7 cellular contexts compared by ENCODE assay signal in the genomic region with DNA sequence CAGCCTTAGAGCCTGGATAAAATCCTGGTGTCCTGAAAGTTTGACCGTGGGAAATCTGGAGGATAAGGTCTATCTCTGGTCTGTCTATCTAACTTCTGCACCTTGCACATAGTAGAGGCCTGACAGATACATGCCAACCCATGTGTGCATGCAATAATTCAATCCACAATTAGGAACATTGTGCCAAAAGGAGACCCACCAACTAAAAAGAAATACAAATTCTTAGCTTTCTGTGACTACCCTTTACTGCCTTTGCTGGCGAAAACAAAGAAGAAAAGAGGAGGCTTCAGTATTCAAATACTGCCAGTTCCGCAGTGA. TPM values are rescaled to one million over a fixed set of nuclear protein-coding genes. Genes with fewer than 3 reads are reported as not detected.
DNase-seq lines count a peak whose midpoint lies in the region; ATAC-seq and TF ChIP-seq lines count a peak whose summit lies in the region.

No MANE protein-coding gene starts in this region.

- POLR2A ChIA-PET in activated B cell treated with CpG ODN at 0.5 μM for 24 hours (lab: Charles Lee) = interaction anchor here (0.6 to 2.9 kb wide), 13 partner anchors 9 to 1309 kb away, joined by 3 to 22 read pairs (median 3); a partner anchor contains a TSS

- H3K27ac ChIP-seq in right atrium auricular region = peak overlapping the region; percentile 93 to 94

- H3K4me3 Mint-ChIP-seq in HFFc6 (peak overlapping the region; percentile 97), activated B cell treated with CpG ODN at 0.5 μM for 24 hours (peak overlapping the region; percentile 93)
- H3K4me3 Mint-ChIP-seq in stimulated activated effector memory CD8-positive, alpha-beta T cell treated with anti-CD3 and anti-CD28 coated beads, Interleukin-12 subunit alpha, Interleukin-12 subunit beta, amount 100 ng/mL, for 72 hours = peak overlapping the region; percentile 97

- H3K9me3 Mint-ChIP-seq in HFFc6 = no peaks in the 10 kb centered on the region
- no peaks in the 10 kb centered on the region for H3K9me3 Mint-ChIP-seq in activated B cell treated with CpG ODN at 0.5 μM for 24 hours
- H3K9me3 Mint-ChIP-seq in stimulated activated effector memory CD8-positive, alpha-beta T cell treated with anti-CD3 and anti-CD28 coated beads, Interleukin-12 subunit alpha, Interleukin-12 subunit beta, amount 100 ng/mL, for 72 hours = no peaks in the 10 kb centered on the region

- H3K27me3 ChIP-seq in right atrium auricular region = no peaks in the 10 kb centered on the region

- TF ChIP-seq CTCF in HFFc6 (IDR thresholded peaks at IDR 0.05) = no peak
- TF ChIP-seq CTCF in activated B cell treated with CpG ODN at 0.5 μM for 24 hours (IDR thresholded peaks at IDR 0.05) = no peak
- TF ChIP-seq CTCF in right atrium auricular region (IDR thresholded peaks at IDR 0.05) = no peak

- CTCF ChIA-PET in activated B cell treated with CpG ODN at 0.5 μM for 24 hours (lab: Charles Lee) = interaction anchor here (1.4 kb wide), 1 partner anchor 285 kb away, joined by 4 read pairs; no protein-coding TSS in a partner anchor

- peaks cover 7% of the 10 kb centered on the region; the same call in 1 of the 2 replicates for H3K27me3 Mint-ChIP-seq in HFFc6 (ENCODE audit: insufficient read depth)
- peaks cover 15% of the 10 kb centered on the region for H3K27me3 Mint-ChIP-seq in activated B cell treated with CpG ODN at 0.5 μM for 24 hours

- peaks cover 0 to 24% of the 10 kb centered on the region in 2 donors for H3K4me1 ChIP-seq in right atrium auricular region

- peak overlapping the region; percentile 86 to 89 for H3K4me3 ChIP-seq in right atrium auricular region

- H3K4me1 Mint-ChIP-seq in HFFc6 (ENCODE audit: low read depth) (peaks cover 28% of the 10 kb centered on the region), activated B cell treated with CpG ODN at 0.5 μM for 24 hours (peaks cover 22% of the 10 kb centered on the region)
- H3K4me1 Mint-ChIP-seq in stimulated activated effector memory CD8-positive, alpha-beta T cell treated with anti-CD3 and anti-CD28 coated beads, Interleukin-12 subunit alpha, Interleukin-12 subunit beta, amount 100 ng/mL, for 72 hours = peaks cover 14% of the 10 kb centered on the region

- H3K36me3 Mint-ChIP-seq in HFFc6 (ENCODE audit: low read depth) (peaks cover 11% of the 10 kb centered on the region), activated B cell treated with CpG ODN at 0.5 μM for 24 hours (ENCODE audit: low read depth) (peaks cover 16% of the 10 kb centered on the region)
- peaks cover 15% of the 10 kb centered on the region for H3K36me3 Mint-ChIP-seq in stimulated activated effector memory CD8-positive, alpha-beta T cell treated with anti-CD3 and anti-CD28 coated beads, Interleukin-12 subunit alpha, Interleukin-12 subunit beta, amount 100 ng/mL, for 72 hours

- no peak for ATAC-seq in activated B cell treated with CpG ODN at 0.5 μM for 24 hours (ENCODE audit: low read depth)
- no peak for ATAC-seq in stimulated activated effector memory CD8-positive, alpha-beta T cell treated with anti-CD3 and anti-CD28 coated beads, Interleukin-12 subunit alpha, Interleukin-12 subunit beta, amount 100 ng/mL, for 72 hours
- no peak for ATAC-seq in HG03457 (IDR thresholded peaks at IDR 0.05; ENCODE audit: unreplicated experiment)

- no peaks in the 10 kb centered on the region for H3K9me3 ChIP-seq in right atrium auricular region

- H3K27ac Mint-ChIP-seq in HFFc6 = peak overlapping the region; percentile 93
- peak overlapping the region; percentile 89 for H3K27ac Mint-ChIP-seq in activated B cell treated with CpG ODN at 0.5 μM for 24 hours
- H3K27ac Mint-ChIP-seq in stimulated activated effector memory CD8-positive, alpha-beta T cell treated with anti-CD3 and anti-CD28 coated beads, Interleukin-12 subunit alpha, Interleukin-12 subunit beta, amount 100 ng/mL, for 72 hours = peak overlapping the region; percentile 97

- H3K36me3 ChIP-seq in right atrium auricular region = peaks cover 4% of the 10 kb centered on the region

- intact Hi-C loops in activated B cell treated with CpG ODN at 0.5 μM for 24 hours (cut with micrococcal nuclease) = loop anchor here (1.0 to 10.0 kb wide), 8 partner anchors 110 to 1970 kb away; a partner anchor contains a TSS

- DNase-seq in HFFc6 = no peak
- DNase-seq in activated B cell treated with CpG ODN at 0.5 μM for 24 hours = no peak
- no peak for DNase-seq in right atrium auricular region (ENCODE audit: low spot score)
- no peak for DNase-seq in stimulated activated effector memory CD8-positive, alpha-beta T cell treated with anti-CD3 and anti-CD28 coated beads, Interleukin-12 subunit alpha, Interleukin-12 subunit beta, amount 100 ng/mL, for 72 hours (ENCODE audit: low spot score in 2 of 2)
- DNase-seq in ureter (ENCODE audit: low spot score) = no peak
- no peak for DNase-seq in dermis blood vessel endothelial cell

RNA-seq across cellular contexts. Expression of a gene that starts 0.4 kb away (rescaled TPM):
- total RNA-seq in HFFc6 (2021; fragmentation: NEBNext Ultra II Directional; extraction: Animal tissue kit (Norgen Biotek cat#: 25700)) = 10 to 100 TPM; 25.8 to 30.0 (median 27.9) TPM
- total RNA-seq in activated B cell treated with CpG ODN at 0.5 μM for 24 hours (19.6 and 26.1 TPM in 2 replicates), right atrium auricular region (10 to 100 TPM; 20.9 to 24.6 TPM), ureter (28.8 TPM), dermis blood vessel endothelial cell (44.2 and 49.5 TPM in 2 replicates)

RNA-seq across cellular contexts. Expression of a gene that starts 44.7 kb away (rescaled TPM):
- under 1 TPM in 3 of 6 experiments, not detected in 3; 0.11 to 0.31 (median 0.17) TPM for total RNA-seq in HFFc6 (2021; fragmentation: NEBNext Ultra II Directional; extraction: Animal tissue kit (Norgen Biotek cat#: 25700))
- not detected in 2 replicates for total RNA-seq in activated B cell treated with CpG ODN at 0.5 μM for 24 hours
- under 1 TPM; 0.35 to 0.56 TPM for total RNA-seq in right atrium auricular region
- 0.47 TPM for total RNA-seq in ureter
- 0.05 and 0.17 TPM in 2 replicates for total RNA-seq in dermis blood vessel endothelial cell
